ENCODE assay signal across 8 cellular contexts in the genomic region with DNA sequence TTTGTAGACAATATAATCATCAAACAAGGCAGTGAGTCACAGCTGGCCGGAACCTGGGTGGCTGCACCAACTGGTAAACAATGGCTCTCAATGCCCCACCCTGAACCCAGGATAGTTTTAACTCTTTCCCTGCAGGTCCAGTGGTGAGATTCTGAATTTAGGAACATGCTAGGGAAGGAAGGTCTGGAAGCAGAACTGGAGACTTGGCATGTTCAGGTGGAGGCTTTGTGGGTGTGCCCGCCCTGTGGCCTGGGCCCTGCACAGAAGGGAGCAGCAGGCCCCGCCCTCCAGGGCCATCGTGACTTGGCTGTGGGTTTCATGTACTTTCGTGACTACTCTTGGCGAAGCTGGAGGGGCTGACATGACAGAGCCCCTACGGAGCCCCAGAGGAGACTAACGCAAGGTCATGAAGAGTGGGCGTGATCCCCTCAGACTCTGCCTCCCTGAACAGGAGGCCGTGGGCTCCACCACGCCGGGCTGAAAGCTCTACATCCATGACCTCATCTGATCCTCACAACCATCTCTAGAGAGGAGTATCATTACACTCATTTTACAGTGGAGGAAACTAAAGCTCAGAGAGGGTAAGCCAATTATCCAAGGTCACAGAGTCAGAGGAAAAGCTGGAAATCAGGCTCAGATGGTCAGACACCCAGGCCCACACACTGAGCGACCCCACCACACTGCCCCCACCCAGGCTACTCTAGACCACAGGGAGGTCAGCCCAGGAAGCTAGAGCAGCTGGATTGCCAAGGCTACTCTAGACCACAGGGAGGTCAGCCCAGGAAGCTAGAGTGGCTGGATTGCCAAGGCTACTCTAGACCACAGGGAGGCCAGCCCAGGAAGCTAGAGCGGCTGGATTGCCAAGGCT. TPM values are rescaled to one million over a fixed set of nuclear protein-coding genes. Genes with fewer than 3 reads are reported as not detected.
A peak's percentile ranks its signal among the peaks of the same experiment; 100 is the strongest.
DNase-seq lines count a peak whose midpoint lies in the region; ATAC-seq and TF ChIP-seq lines count a peak whose summit lies in the region.

No MANE protein-coding gene starts in this region.

- H3K27ac Mint-ChIP-seq in activated T-helper 17 cell treated with anti-CD3 and anti-CD28 coated beads, Interleukin-2, amount 50 U/mL, for 72 hours: peak overlapping the region; percentile 88

- no peaks in the 10 kb centered on the region for H3K27me3 Mint-ChIP-seq in activated T-helper 17 cell treated with anti-CD3 and anti-CD28 coated beads, Interleukin-2, amount 50 U/mL, for 72 hours

- in situ Hi-C loops in ACHN (cut with HindIII; ENCODE audit: low pct_ligation_motif_present, low pct_unique_long_range_greater_than_20kb, low sequenced_read_pairs): no loop called here

- TF ChIP-seq POLR2A in stomach (IDR thresholded peaks at IDR 0.05): no peak

- peaks cover 42% of the 10 kb centered on the region for H3K36me3 Mint-ChIP-seq in activated T-helper 17 cell treated with anti-CD3 and anti-CD28 coated beads, Interleukin-2, amount 50 U/mL, for 72 hours (ENCODE audit: low read depth)

- H3K4me1 ChIP-seq in left ventricle myocardium inferior (peaks cover 48% of the 10 kb centered on the region), stomach (peaks cover 20 to 71% (median 43%) of the 10 kb centered on the region in 4 donors)

- H3K4me1 Mint-ChIP-seq in activated T-helper 17 cell treated with anti-CD3 and anti-CD28 coated beads, Interleukin-2, amount 50 U/mL, for 72 hours: peaks cover 11% of the 10 kb centered on the region

- H3K9me3 ChIP-seq in left ventricle myocardium inferior (replicated peaks) (no peaks in the 10 kb centered on the region), stomach (no peaks in the 10 kb centered on the region)

- DNase-seq in DMS153 (lab: John Stamatoyannopoulos, UW): peak; percentile 19
- no peak for DNase-seq in DMS153 treated with DMSO at 0.1 percent for 48 hours (lab: John Stamatoyannopoulos, UW; ENCODE audit: unreplicated experiment)
- DNase-seq in left ventricle myocardium inferior: no peak
- peak; percentile 80 for DNase-seq in stomach
- no peak for DNase-seq in ACHN
- no peak for DNase-seq in stimulated activated CD8-positive, alpha-beta memory T cell treated with anti-CD3 and anti-CD28 coated beads, Interleukin-4, amount 100 ng/mL, for 48 hours

- no peak overlapping the region for H3K4me3 ChIP-seq in left ventricle myocardium inferior
- no peak overlapping the region for H3K4me3 ChIP-seq in stomach

- TF ChIP-seq CTCF in left ventricle myocardium inferior (IDR thresholded peaks at IDR 0.05; ENCODE audit: borderline replicate concordance) (no peak), stomach (IDR thresholded peaks at IDR 0.05) (no peak)

- peak; percentile 82 for ATAC-seq in activated T-helper 17 cell treated with anti-CD3 and anti-CD28 coated beads, Interleukin-2, amount 50 U/mL, for 72 hours (replicated peaks)
- no peak for ATAC-seq in HG03159 (IDR thresholded peaks at IDR 0.05; ENCODE audit: unreplicated experiment)

- 36 to 63% (median 46%) methylated on average over 11 to 13 of the region's 14 CpGs for WGBS in stomach, 5 donors

- H3K9me3 Mint-ChIP-seq in activated T-helper 17 cell treated with anti-CD3 and anti-CD28 coated beads, Interleukin-2, amount 50 U/mL, for 72 hours: no peaks in the 10 kb centered on the region

- TF ChIP-seq EP300 in stomach (IDR thresholded peaks at IDR 0.05): no peak

- peaks cover 56% of the 10 kb centered on the region for H3K36me3 ChIP-seq in left ventricle myocardium inferior
- peaks cover 48 to 91% (median 76%) of the 10 kb centered on the region in 4 donors for H3K36me3 ChIP-seq in stomach

- intact Hi-C loops in left ventricle myocardium inferior (cut with micrococcal nuclease): no loop called here
- intact Hi-C loops in stomach (cut with DNase I; ENCODE audit: low total_unique reads): no loop called here

- H3K4me3 Mint-ChIP-seq in activated T-helper 17 cell treated with anti-CD3 and anti-CD28 coated beads, Interleukin-2, amount 50 U/mL, for 72 hours: peak overlapping the region; percentile 58

- H3K27ac ChIP-seq in left ventricle myocardium inferior (replicated peaks) (peak overlapping the region; percentile 86), stomach (peak overlapping the region; percentile 74 to 90 (median 85))

- no peaks in the 10 kb centered on the region for H3K27me3 ChIP-seq in left ventricle myocardium inferior (ENCODE audit: low read depth)
- no peaks in the 10 kb centered on the region for H3K27me3 ChIP-seq in stomach

RNA-seq across cellular contexts. Expression of gene MAFF, which starts 27.3 kb away (rescaled TPM):
- 10 to 100 TPM; 15.7 to 58.8 TPM for total RNA-seq in activated T-helper 17 cell treated with anti-CD3 and anti-CD28 coated beads, Interleukin-2, amount 50 U/mL, for 72 hours
- 4.7 TPM for total RNA-seq in left ventricle myocardium inferior
- total RNA-seq in stomach: 100 to 1,000 TPM in 2 of 5 donors, 10 to 100 TPM in 1, 1 to 10 TPM in 1, under 1 TPM in 1; 0.58 to 130 (median 58.9) TPM
- 10 to 100 TPM; 16.0 to 65.7 (median 35.7) TPM for polyA plus RNA-seq in stomach

RNA-seq across cellular contexts. Expression of gene TMEM184B, which starts 43.7 kb away (rescaled TPM):
- total RNA-seq in activated T-helper 17 cell treated with anti-CD3 and anti-CD28 coated beads, Interleukin-2, amount 50 U/mL, for 72 hours: 10 to 100 TPM; 31.5 to 36.5 TPM
- total RNA-seq in left ventricle myocardium inferior: 50.6 TPM
- 100 to 1,000 TPM in 1 of 5 donors, 10 to 100 TPM in 4; 27.0 to 110 (median 75.9) TPM for total RNA-seq in stomach
- polyA plus RNA-seq in stomach: 10 to 100 TPM in 2 of 3 donors, 1 to 10 TPM in 1; 10.0 to 13.8 (median 10.8) TPM

RNA-seq across cellular contexts. Expression of gene PLA2G6, which starts 47.5 kb away (rescaled TPM):
- 10 to 100 TPM; 36.6 to 90.7 TPM for total RNA-seq in activated T-helper 17 cell treated with anti-CD3 and anti-CD28 coated beads, Interleukin-2, amount 50 U/mL, for 72 hours
- total RNA-seq in left ventricle myocardium inferior: 14.1 TPM
- total RNA-seq in stomach: 10 to 100 TPM; 24.0 to 68.3 (median 30.0) TPM
- 10 to 100 TPM in 2 of 3 donors, 1 to 10 TPM in 1; 6.0 to 24.8 (median 11.8) TPM for polyA plus RNA-seq in stomach

Comparison
In these comparisons a context has a peak if more than half of its experiments do, and no peak if none do; other contexts are left out.
1. DNase-seq: peak in DMS153 (single experiment) and stomach (single experiment); none in DMS153 treated with DMSO at 0.1 percent for 48 hours (single experiment), left ventricle myocardium inferior (single experiment), ACHN (single experiment) and stimulated activated CD8-positive, alpha-beta memory T cell treated with anti-CD3 and anti-CD28 coated beads, Interleukin-4, amount 100 ng/mL, for 48 hours (single experiment).